Comparison of ENCODE assay signal across 27 cellular contexts in the genomic region with DNA sequence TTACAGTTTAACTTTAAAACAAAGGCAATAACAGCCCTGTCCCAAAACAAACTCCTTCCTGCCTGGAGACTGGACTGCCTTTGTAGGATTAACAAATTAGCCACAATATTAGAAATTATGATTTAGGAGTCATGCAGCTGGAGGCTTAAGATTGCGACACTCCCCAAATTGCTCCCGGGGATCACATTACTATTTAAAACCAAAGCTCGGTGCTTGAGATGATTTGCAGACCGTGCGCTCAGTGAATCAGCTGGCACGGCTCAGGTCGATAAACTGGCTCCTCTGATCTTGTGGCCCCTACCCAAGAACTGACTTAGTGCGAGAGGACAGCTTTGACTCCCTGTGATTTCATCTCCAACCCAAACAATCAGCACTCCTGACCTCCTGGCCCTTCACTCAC.
"Had no signal": no experiment of that assay in that cellular context is flagged by ENCODE, and none has a peak within 500 bp of the region (broad histone marks: within the 10 kb centered on the region; RNA-seq: fewer than 3 reads in every experiment).

No MANE protein-coding gene starts in this region.

- H3K36me3 ChIP-seq: esophagus muscularis mucosa, left ventricle myocardium inferior, neutrophil, right lobe of liver, thoracic aorta, uterus had no signal

- ATAC-seq: activated T-cell treated with anti-CD3 and anti-CD28 coated beads, Interleukin-2, amount 50 U/mL, for 72 hours; right lobe of liver; stimulated activated effector memory CD8-positive, alpha-beta T cell treated with anti-CD3 and anti-CD28 coated beads, Interleukin-12 subunit alpha, Interleukin-12 subunit beta, amount 100 ng/mL, for 72 hours had no signal

- H3K27me3 Mint-ChIP-seq: activated naive CD8-positive, alpha-beta T cell; central memory CD8-positive, alpha-beta T cell; dendritic cell treated with granulocyte-macrophage colony-stimulating factor and Interleukin-4, amounts not matched to agents 40 ng/mL and 50 ng/mL, for 4 days; stimulated activated naive CD8-positive, alpha-beta T cell treated with anti-CD3 and anti-CD28 coated beads, Interleukin-15, Interleukin-2, amounts not matched to agents 100 ng/mL and 50 ng/mL, for 24 hours; type B pancreatic cell had no signal

- H3K27ac Mint-ChIP-seq: activated naive CD8-positive, alpha-beta T cell; activated T-cell treated with anti-CD3 and anti-CD28 coated beads, Interleukin-2, amount 50 U/mL, for 72 hours; dendritic cell treated with granulocyte-macrophage colony-stimulating factor and Interleukin-4, amounts not matched to agents 40 ng/mL and 50 ng/mL, for 4 days; endodermal cell; nephron; stimulated activated effector memory CD8-positive, alpha-beta T cell treated with anti-CD3 and anti-CD28 coated beads, Interleukin-12 subunit alpha, Interleukin-12 subunit beta, amount 100 ng/mL, for 72 hours; stimulated activated naive CD8-positive, alpha-beta T cell treated with anti-CD3 and anti-CD28 coated beads, Interleukin-15, Interleukin-2, amounts not matched to agents 100 ng/mL and 50 ng/mL, for 24 hours; type B pancreatic cell had no signal

- H3K27ac ChIP-seq: esophagus muscularis mucosa, left ventricle myocardium inferior, neutrophil, right lobe of liver, thoracic aorta, uterus, VCaP had no signal

- H3K4me3 ChIP-seq: esophagus muscularis mucosa, left ventricle myocardium inferior, lung, right lobe of liver, thoracic aorta, uterus had no signal

- H3K4me1 ChIP-seq: esophagus muscularis mucosa, left ventricle myocardium inferior, right lobe of liver, uterus had no signal

- H3K4me3 Mint-ChIP-seq: activated naive CD8-positive, alpha-beta T cell; activated T-cell treated with anti-CD3 and anti-CD28 coated beads, Interleukin-2, amount 50 U/mL, for 72 hours; central memory CD8-positive, alpha-beta T cell; dendritic cell treated with granulocyte-macrophage colony-stimulating factor and Interleukin-4, amounts not matched to agents 40 ng/mL and 50 ng/mL, for 4 days; endodermal cell; nephron; stimulated activated effector memory CD8-positive, alpha-beta T cell treated with anti-CD3 and anti-CD28 coated beads, Interleukin-12 subunit alpha, Interleukin-12 subunit beta, amount 100 ng/mL, for 72 hours; stimulated activated naive CD8-positive, alpha-beta T cell treated with anti-CD3 and anti-CD28 coated beads, Interleukin-15, Interleukin-2, amounts not matched to agents 100 ng/mL and 50 ng/mL, for 24 hours; type B pancreatic cell had no signal

- H3K27me3 ChIP-seq: esophagus muscularis mucosa, neutrophil, right lobe of liver, uterus had no signal

- H3K36me3 Mint-ChIP-seq: activated naive CD8-positive, alpha-beta T cell; stimulated activated effector memory CD8-positive, alpha-beta T cell treated with anti-CD3 and anti-CD28 coated beads, Interleukin-12 subunit alpha, Interleukin-12 subunit beta, amount 100 ng/mL, for 72 hours; type B pancreatic cell had no signal

- H3K9me3 ChIP-seq: esophagus muscularis mucosa, left ventricle myocardium inferior, neutrophil, right lobe of liver, thoracic aorta, uterus had no signal

- DNase-seq: activated CD4-positive, alpha-beta T cell treated with anti-CD3 and anti-CD28 coated beads for 4 hours; activated CD4-positive, alpha-beta T cell treated with anti-CD3 and anti-CD28 coated beads, Interleukin-2, amount 50 U/mL, for 4 hours; activated effector memory CD4-positive, alpha-beta T cell treated with Interleukin-2 at 50 U/mL for 16 hours; activated naive CD4-positive, alpha-beta T cell treated with Interleukin-2 at 50 U/mL for 16 hours; activated T-cell treated with anti-CD3 and anti-CD28 coated beads for 4 hours; activated T-cell treated with anti-CD3 and anti-CD28 coated beads, Interleukin-2, amount 50 U/mL, for 72 hours; anterior cingulate cortex; endodermal cell; foreskin melanocyte; left ventricle myocardium inferior; mesendoderm; right lobe of liver; small intestine; stimulated activated CD4-positive, alpha-beta T cell treated with anti-CD3 and anti-CD28 coated beads, Interleukin-4, amount 100 ng/mL, for 24 hours; uterus had no signal

- H3K4me1 Mint-ChIP-seq: central memory CD8-positive, alpha-beta T cell; stimulated activated effector memory CD8-positive, alpha-beta T cell treated with anti-CD3 and anti-CD28 coated beads, Interleukin-12 subunit alpha, Interleukin-12 subunit beta, amount 100 ng/mL, for 72 hours had no signal

- H3K9me3 Mint-ChIP-seq: central memory CD8-positive, alpha-beta T cell; dendritic cell treated with granulocyte-macrophage colony-stimulating factor and Interleukin-4, amounts not matched to agents 40 ng/mL and 50 ng/mL, for 4 days; nephron; stimulated activated effector memory CD8-positive, alpha-beta T cell treated with anti-CD3 and anti-CD28 coated beads, Interleukin-12 subunit alpha, Interleukin-12 subunit beta, amount 100 ng/mL, for 72 hours; stimulated activated naive CD8-positive, alpha-beta T cell treated with anti-CD3 and anti-CD28 coated beads, Interleukin-15, Interleukin-2, amounts not matched to agents 100 ng/mL and 50 ng/mL, for 24 hours; type B pancreatic cell had no signal
